Comparison of ENCODE assay signal across 9 cellular contexts in the genomic region with DNA sequence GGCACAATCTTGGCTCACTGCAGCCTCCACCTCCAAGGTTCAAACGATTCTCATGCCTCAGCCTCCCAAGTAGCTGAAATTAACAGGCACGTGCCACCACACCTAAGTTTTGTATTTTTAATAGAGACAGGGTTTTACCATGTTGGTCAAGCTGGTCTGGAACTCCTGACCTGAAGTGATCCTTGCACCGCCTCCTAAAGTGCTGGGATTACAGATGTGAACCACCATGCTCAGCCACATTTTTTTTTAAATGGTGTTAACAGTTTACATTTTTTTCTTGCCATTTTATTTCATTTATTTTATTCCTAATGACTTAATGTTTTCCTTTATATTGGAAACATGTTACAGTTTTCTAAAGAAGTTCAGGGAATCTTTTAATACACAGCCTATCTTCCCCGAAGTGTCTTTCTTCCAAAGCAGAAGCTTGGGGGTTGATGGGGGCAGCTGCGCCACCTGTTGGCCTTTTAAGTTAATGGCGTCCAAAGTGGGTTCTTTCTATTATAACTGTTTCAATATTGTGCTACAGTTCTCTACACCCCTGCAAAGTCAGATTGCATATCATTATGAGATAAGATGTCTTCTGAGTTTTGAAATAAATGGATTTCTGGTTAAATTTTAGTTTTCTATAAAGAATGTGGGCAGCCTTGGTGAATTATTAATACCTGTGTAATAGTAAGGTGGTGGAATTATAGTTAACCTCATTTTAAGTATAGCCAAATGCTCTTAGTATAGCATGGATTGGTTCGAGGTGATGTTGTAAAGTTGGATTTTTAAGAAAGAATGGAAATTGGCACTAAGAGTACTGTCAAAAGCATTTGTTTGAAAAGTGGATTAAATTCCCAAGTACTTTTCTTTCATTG. TPM values are rescaled to one million over a fixed set of nuclear protein-coding genes. Genes with fewer than 3 reads are reported as not detected.
DNase-seq lines count a peak whose midpoint lies in the region; ATAC-seq and TF ChIP-seq lines count a peak whose summit lies in the region.
"Had no signal": no experiment of that assay in that cellular context is flagged by ENCODE, and none has a peak within 500 bp of the region (broad histone marks: within the 10 kb centered on the region; RNA-seq: fewer than 3 reads in every experiment).

No MANE protein-coding gene starts in this region.

- peaks cover 5 to 24% of the 10 kb centered on the region in 2 donors for H3K36me3 Mint-ChIP-seq in naive B cell

- H3K4me3 ChIP-seq in HEK293 (ENCODE audit: low read depth, low read length) (no peak overlapping the region), stomach (no peak overlapping the region)

- peak; percentile 73 for DNase-seq in CD1c-positive myeloid dendritic cell (ENCODE audit: extremely low spot score)
- DNase-seq in NOMO-1 treated with dmso at 0.1 percent for 144 hours (lab: John Stamatoyannopoulos, UW; ENCODE audit: unreplicated experiment) = peak; percentile 15
- DNase-seq in activated CD8-positive, alpha-beta memory T cell treated with anti-CD3 and anti-CD28 coated beads, Interleukin-2, amount 50 U/mL, for 4 hours = peak; percentile 57
- no peak for DNase-seq in epithelial cell of prostate (ENCODE audit: low read depth, low spot score)
- DNase-seq in naive B cell = peak; percentile 51
- peak; percentile 62 for DNase-seq in stomach
- DNase-seq in NCI-H1048 (lab: John Stamatoyannopoulos, UW) = no peak

- no peaks in the 10 kb centered on the region for H3K27me3 Mint-ChIP-seq in naive B cell
- H3K27me3 Mint-ChIP-seq: stimulated activated naive CD8-positive, alpha-beta T cell treated with anti-CD3 and anti-CD28 coated beads, Interleukin-15, Interleukin-2, amounts not matched to agents 100 ng/mL and 50 ng/mL, for 24 hours had no signal

- no peaks in the 10 kb centered on the region for H3K9me3 Mint-ChIP-seq in naive B cell
- H3K9me3 Mint-ChIP-seq: stimulated activated naive CD8-positive, alpha-beta T cell treated with anti-CD3 and anti-CD28 coated beads, Interleukin-15, Interleukin-2, amounts not matched to agents 100 ng/mL and 50 ng/mL, for 24 hours had no signal

- H3K27me3 ChIP-seq in stomach = no peaks in the 10 kb centered on the region

- no peak for TF ChIP-seq EP300 in stomach (IDR thresholded peaks at IDR 0.05)

- H3K27ac ChIP-seq in HEK293 (ENCODE audit: extremely low read depth, low read depth, low read length) (no peak overlapping the region), epithelial cell of prostate (peak overlapping the region; percentile 3), stomach (peak overlapping the region in 1 of 5 donors; percentile 8)

- H3K9me3 ChIP-seq in HEK293 (ENCODE audit: control insufficient read depth, insufficient read depth, low read depth, low read length) = no peaks in the 10 kb centered on the region
- no peaks in the 10 kb centered on the region for H3K9me3 ChIP-seq in stomach

- no peak for TF ChIP-seq POLR2A in stomach (IDR thresholded peaks at IDR 0.05)

- H3K4me1 Mint-ChIP-seq in naive B cell = peaks cover 0 to 2% (median 0%) of the 10 kb centered on the region in 3 donors

- peak; percentile 53 to 68 for ATAC-seq in naive B cell (ENCODE audit: low read depth in 2 of 2)

- intact Hi-C loops in stomach (cut with DNase I; ENCODE audit: low total_unique reads) = loop anchor here (5.0 kb wide), 1 partner anchor 103 kb away; no protein-coding TSS in a partner anchor

- CTCF ChIA-PET in HEK293 (lab: Yijun Ruan, JAX) = interaction anchor here (0.6 to 12.4 kb wide), 21 partner anchors 9 to 245 kb away, joined by 3 to 138 read pairs (median 4); a partner anchor contains a TSS

- H3K4me1 ChIP-seq in HEK293 (ENCODE audit: control insufficient read depth, insufficient read depth, low read length) (no peaks in the 10 kb centered on the region), stomach (peaks cover 0 to 18% (median 0%) of the 10 kb centered on the region in 4 donors)

- no peak overlapping the region for H3K4me3 Mint-ChIP-seq in naive B cell
- H3K4me3 Mint-ChIP-seq: stimulated activated naive CD8-positive, alpha-beta T cell treated with anti-CD3 and anti-CD28 coated beads, Interleukin-15, Interleukin-2, amounts not matched to agents 100 ng/mL and 50 ng/mL, for 24 hours had no signal

- H3K36me3 ChIP-seq in HEK293 (ENCODE audit: control insufficient read depth in 2 of 2, insufficient read depth in 1 of 2, low read length in 2 of 2) (peaks cover 12 to 72% of the 10 kb centered on the region in 2 experiments), stomach (peaks cover 57 to 86% (median 84%) of the 10 kb centered on the region in 4 donors)

- H3K27ac Mint-ChIP-seq in naive B cell = peak overlapping the region in 2 of 6 donors; percentile 23 to 69
- H3K27ac Mint-ChIP-seq: stimulated activated naive CD8-positive, alpha-beta T cell treated with anti-CD3 and anti-CD28 coated beads, Interleukin-15, Interleukin-2, amounts not matched to agents 100 ng/mL and 50 ng/mL, for 24 hours had no signal

- TF ChIP-seq CTCF in HEK293 (tag by site-specific recombination; IDR thresholded peaks at IDR 0.05) = peak; percentile 50
- peak in 5 of 7 experiments; percentile 59 to 81 (median 65) for TF ChIP-seq CTCF in stomach (IDR thresholded peaks at IDR 0.05)

- POLR2A ChIA-PET in HEK293 (lab: Yijun Ruan, JAX) = interaction anchor here (0.8 to 0.9 kb wide), 2 partner anchors 103 to 105 kb away, joined by 3 read pairs; no protein-coding TSS in a partner anchor

- 41 to 51% (median 46%) methylated on average over 7 of the region's 7 CpGs for WGBS in stomach, 5 donors

TF ChIP-seq in HEK293, 187 proteins besides CTCF, POLR2A, EP300 and RAD21:
- TF ChIP-seq ZNF600 (tag by site-specific recombination; IDR thresholded peaks at IDR 0.05) (no peak), ZNF2 (tag by site-specific recombination; IDR thresholded peaks at IDR 0.05) (peak; percentile 52; the same call in 1 of the 2 replicates), SCRT2 (tag by site-specific recombination; IDR thresholded peaks at IDR 0.05) (0 out of 2 replicates have a peak, but pooled peaks have one; percentile 31), ZNF777 (tag by site-specific recombination; IDR thresholded peaks at IDR 0.05; ENCODE audit: borderline replicate concordance) (no peak), ZNF654 (tag by site-specific recombination; IDR thresholded peaks at IDR 0.05; ENCODE audit: low read depth) (peak; percentile 68)
- TF ChIP-seq, protein P1, sequence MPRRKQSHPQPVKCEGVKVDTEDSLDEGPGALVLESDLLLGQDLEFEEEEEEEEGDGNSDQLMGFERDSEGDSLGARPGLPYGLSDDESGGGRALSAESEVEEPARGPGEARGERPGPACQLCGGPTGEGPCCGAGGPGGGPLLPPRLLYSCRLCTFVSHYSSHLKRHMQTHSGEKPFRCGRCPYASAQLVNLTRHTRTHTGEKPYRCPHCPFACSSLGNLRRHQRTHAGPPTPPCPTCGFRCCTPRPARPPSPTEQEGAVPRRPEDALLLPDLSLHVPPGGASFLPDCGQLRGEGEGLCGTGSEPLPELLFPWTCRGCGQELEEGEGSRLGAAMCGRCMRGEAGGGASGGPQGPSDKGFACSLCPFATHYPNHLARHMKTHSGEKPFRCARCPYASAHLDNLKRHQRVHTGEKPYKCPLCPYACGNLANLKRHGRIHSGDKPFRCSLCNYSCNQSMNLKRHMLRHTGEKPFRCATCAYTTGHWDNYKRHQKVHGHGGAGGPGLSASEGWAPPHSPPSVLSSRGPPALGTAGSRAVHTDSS (tag by site-specific recombination; IDR thresholded peaks at IDR 0.05) = no peak

RNA-seq across cellular contexts. Expression of a gene that starts 42.0 kb away (rescaled TPM):
- polyA plus RNA-seq in naive B cell (ENCODE audit: low read depth in 6 of 6) (10 to 100 TPM in 2 of 6 donors, 1 to 10 TPM in 4; 1.6 to 18.1 (median 8.0) TPM), stomach (10 to 100 TPM; 16.3 to 32.9 (median 17.5) TPM)
- 100 to 1,000 TPM in 2 of 5 donors, 10 to 100 TPM in 3; 37.9 to 576 (median 86.1) TPM for total RNA-seq in stomach

Comparison
In these comparisons a context has a peak if more than half of its experiments do, and no peak if none do; other contexts are left out.
1. DNase-seq: peak in CD1c-positive myeloid dendritic cell (single experiment), NOMO-1 treated with dmso at 0.1 percent for 144 hours (single experiment), activated CD8-positive, alpha-beta memory T cell treated with anti-CD3 and anti-CD28 coated beads, Interleukin-2, amount 50 U/mL, for 4 hours (single experiment), naive B cell (single experiment) and stomach (single experiment); none in epithelial cell of prostate (single experiment) and NCI-H1048 (single experiment).